ENCODE assay signal across 10 cellular contexts in genomic region chr6:5752282-5752681, GRCh38.
DNase-seq lines count a peak whose midpoint lies in the region; ATAC-seq, FAIRE-seq and TF ChIP-seq lines count a peak whose summit lies in the region.
"Had no signal": no experiment of that assay in that cellular context is flagged by ENCODE, and none has a peak within 500 bp of the region (broad histone marks: within the 10 kb centered on the region; RNA-seq: fewer than 3 reads in every experiment).

No MANE protein-coding gene starts in this region.

- H3K9me3 ChIP-seq in endodermal cell (ENCODE audit: control insufficient read depth, low read length) (peaks cover 31% of the 10 kb centered on the region), kidney (ENCODE audit: control insufficient read depth in 1 of 2, low read length in 2 of 2) (peaks cover 3 to 16% of the 10 kb centered on the region in 2 donors)

- 39 to 41% methylated on average over 6 of the region's 6 CpGs for WGBS in endodermal cell (ENCODE audit: insufficient coverage in 1 of 2, insufficient read length in 1 of 2), 2 experiments

- ATAC-seq in GM19455 (IDR thresholded peaks at IDR 0.05; ENCODE audit: unreplicated experiment): no peak

- no peak overlapping the region for H3K4me3 Mint-ChIP-seq in endodermal cell
- H3K4me3 Mint-ChIP-seq in activated T-cell treated with anti-CD3 and anti-CD28 coated beads, Interleukin-2, amount 50 U/mL, for 24 hours: no peak overlapping the region

- no peak for TF ChIP-seq CTCF in endodermal cell (conservative IDR thresholded peaks at IDR 0.05)
- no peak for TF ChIP-seq CTCF in kidney (IDR thresholded peaks at IDR 0.05; ENCODE audit: borderline replicate concordance, extremely low read depth, insufficient read depth)

- H3K27me3 ChIP-seq in endodermal cell (ENCODE audit: control insufficient read depth, insufficient read depth, low read length, poor library complexity, severe bottlenecking): no peaks in the 10 kb centered on the region
- H3K27me3 ChIP-seq: transverse colon had no signal

- H3K27ac ChIP-seq in endodermal cell (ENCODE audit: low read depth, low read length) (peak overlapping the region; percentile 62), kidney (ENCODE audit: low read depth in 2 of 2, low read length in 2 of 2) (no peak overlapping the region)
- H3K27ac ChIP-seq: transverse colon had no signal

- intact Hi-C loops in kidney (cut with DNase I): no loop called here

- in situ Hi-C loops in ACHN (cut with HindIII; ENCODE audit: low pct_ligation_motif_present, low pct_unique_long_range_greater_than_20kb, low sequenced_read_pairs): no loop called here

- peaks cover 13% of the 10 kb centered on the region for H3K4me1 Mint-ChIP-seq in endodermal cell
- no peaks in the 10 kb centered on the region for H3K4me1 Mint-ChIP-seq in activated T-cell treated with anti-CD3 and anti-CD28 coated beads, Interleukin-2, amount 50 U/mL, for 24 hours (ENCODE audit: low read depth)

- H3K9me3 Mint-ChIP-seq in endodermal cell: peaks cover 43% of the 10 kb centered on the region
- peaks cover 20% of the 10 kb centered on the region for H3K9me3 Mint-ChIP-seq in activated T-cell treated with anti-CD3 and anti-CD28 coated beads, Interleukin-2, amount 50 U/mL, for 24 hours

- peak; percentile 85 for DNase-seq in EH (ENCODE audit: low read depth)
- peak; percentile 57 for DNase-seq in NCI-H510A treated with DMSO at 0.1 percent for 48 hours (lab: John Stamatoyannopoulos, UW)
- DNase-seq in endodermal cell: peak; percentile 86
- peak; percentile 18 for DNase-seq in midbrain (lab: John Stamatoyannopoulos, UW)
- DNase-seq in ACHN: no peak
- DNase-seq in kidney: no peak
- DNase-seq in activated T-cell treated with anti-CD3 and anti-CD28 coated beads, Interleukin-2, amount 50 U/mL, for 24 hours: no peak
- DNase-seq: transverse colon had no signal

- H3K4me1 ChIP-seq in endodermal cell (ENCODE audit: control insufficient read depth, insufficient read depth, low read length) (peaks cover 10% of the 10 kb centered on the region), kidney (ENCODE audit: control insufficient read depth in 1 of 2, insufficient read depth in 1 of 2, low read depth in 1 of 2, low read length in 2 of 2) (no peaks in the 10 kb centered on the region)

- peaks cover 30% of the 10 kb centered on the region for H3K36me3 Mint-ChIP-seq in endodermal cell (ENCODE audit: low read depth)
- H3K36me3 Mint-ChIP-seq in activated T-cell treated with anti-CD3 and anti-CD28 coated beads, Interleukin-2, amount 50 U/mL, for 24 hours (ENCODE audit: low read depth): peaks cover 47% of the 10 kb centered on the region

- H3K9ac ChIP-seq in endodermal cell (ENCODE audit: extremely low read depth, low read length, poor library complexity, severe bottlenecking) (no peak overlapping the region), kidney (ENCODE audit: low read length in 2 of 2) (no peak overlapping the region)

- H3K36me3 ChIP-seq in endodermal cell (ENCODE audit: control insufficient read depth, insufficient read depth, low read length) (no peaks in the 10 kb centered on the region), kidney (ENCODE audit: control insufficient read depth in 1 of 2, insufficient read depth in 2 of 2, low read length in 2 of 2) (no peaks in the 10 kb centered on the region)
- H3K36me3 ChIP-seq: transverse colon had no signal

- H3K4me3 ChIP-seq in endodermal cell (ENCODE audit: low read length) (no peak overlapping the region), kidney (ENCODE audit: low read length in 2 of 2) (no peak overlapping the region)
- H3K4me3 ChIP-seq: skin epidermis, transverse colon had no signal

- peak overlapping the region; percentile 94 for H3K27ac Mint-ChIP-seq in endodermal cell
- no peak overlapping the region for H3K27ac Mint-ChIP-seq in activated T-cell treated with anti-CD3 and anti-CD28 coated beads, Interleukin-2, amount 50 U/mL, for 24 hours

- no peaks in the 10 kb centered on the region for H3K27me3 Mint-ChIP-seq in endodermal cell (ENCODE audit: insufficient read depth)
- no peaks in the 10 kb centered on the region for H3K27me3 Mint-ChIP-seq in activated T-cell treated with anti-CD3 and anti-CD28 coated beads, Interleukin-2, amount 50 U/mL, for 24 hours

- no peak for FAIRE-seq in kidney (lab: Jason Lieb, UNC)

Comparison
In these comparisons a context has a peak if more than half of its experiments do, and no peak if none do; other contexts are left out.
1. DNase-seq: peak in EH (single experiment), NCI-H510A treated with DMSO at 0.1 percent for 48 hours (single experiment), endodermal cell (single experiment) and midbrain (single experiment); none in ACHN (single experiment), kidney (single experiment) and activated T-cell treated with anti-CD3 and anti-CD28 coated beads, Interleukin-2, amount 50 U/mL, for 24 hours (single experiment).